ENCODE assay signal across 8 cellular contexts in the genomic region with DNA sequence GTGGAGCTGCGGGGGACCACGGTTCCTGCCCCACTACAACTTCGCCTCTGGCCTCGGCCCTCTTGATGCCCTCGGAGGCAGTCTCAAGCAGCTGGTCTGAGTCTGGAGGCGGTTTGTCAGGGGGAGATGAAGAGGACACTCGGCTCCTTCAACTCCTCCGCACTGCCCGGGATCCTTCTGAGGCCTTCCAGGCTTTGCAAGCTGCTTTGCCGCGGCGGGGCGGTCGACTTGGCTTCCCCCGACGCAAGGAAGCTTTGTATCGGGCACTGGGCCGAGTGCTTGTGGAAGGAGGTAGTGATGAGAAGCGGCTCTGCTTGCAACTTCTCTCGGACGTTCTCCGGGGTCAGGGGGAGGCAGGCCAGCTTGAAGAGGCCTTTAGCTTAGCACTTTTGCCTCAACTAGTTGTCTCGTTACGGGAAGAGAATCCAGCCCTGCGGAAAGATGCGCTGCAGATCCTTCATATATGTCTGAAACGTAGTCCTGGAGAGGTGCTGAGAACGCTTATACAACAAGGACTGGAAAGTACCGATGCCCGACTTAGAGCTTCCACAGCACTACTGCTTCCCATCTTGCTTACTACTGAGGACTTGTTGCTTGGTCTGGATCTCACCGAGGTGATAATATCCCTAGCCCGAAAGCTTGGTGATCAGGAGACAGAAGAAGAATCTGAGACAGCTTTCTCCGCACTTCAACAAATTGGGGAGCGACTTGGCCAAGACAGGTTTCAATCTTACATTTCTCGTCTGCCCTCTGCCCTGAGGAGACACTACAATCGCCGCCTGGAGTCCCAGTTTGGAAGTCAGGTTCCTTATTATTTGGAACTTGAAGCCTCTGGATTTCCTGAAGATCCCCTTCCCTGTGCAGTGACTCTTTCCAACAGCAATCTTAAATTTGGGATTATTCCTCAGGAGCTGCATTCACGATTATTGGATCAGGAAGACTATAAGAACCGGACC. TPM values are rescaled to one million over a fixed set of nuclear protein-coding genes. Genes with fewer than 3 reads are reported as not detected.
DNase-seq lines count a peak whose midpoint lies in the region; ATAC-seq, FAIRE-seq and TF ChIP-seq lines count a peak whose summit lies in the region.

No MANE protein-coding gene starts in this region.

- CTCF ChIA-PET in CD4-positive, alpha-beta memory T cell (lab: Charles Lee; ENCODE audit: partially characterized antibody), result interaction anchor here (0.9 to 3.3 kb wide), 4 partner anchors 10 to 291 kb away, joined by 3 to 13 read pairs (median 4); a partner anchor contains a TSS
- CTCF ChIA-PET in K562 (lab: Yijun Ruan, JAX; ENCODE audit: low intra/inter-chr PET ratio), result no interaction called here

- H4K20me1 ChIP-seq in K562 (replicated peaks; ENCODE audit: control insufficient read depth, insufficient read depth, low read length), result 0 out of 2 replicates have a peak, but pooled peaks cover 9% of the 10 kb centered on the region

- WGBS in K562 (ENCODE audit: insufficient coverage, low coverage, missing lambda C conversion rate), result under 1% methylated on average over 35 of the region's 39 CpGs
- 8 to 24% (median 10%) methylated on average over 27 to 39 of the region's 39 CpGs for WGBS in spleen, 5 donors

- POLR2A ChIA-PET in CD4-positive, alpha-beta memory T cell (lab: Charles Lee; ENCODE audit: partially characterized antibody), result interaction anchor here (0.6 to 4.9 kb wide), 16 partner anchors 12 to 290 kb away, joined by 3 to 77 read pairs (median 8); a partner anchor contains a TSS
- POLR2A ChIA-PET in K562 (lab: Yijun Ruan, JAX), result interaction anchor here (1.1 to 1.4 kb wide), 2 partner anchors 46 to 168 kb away, joined by 3 read pairs; no protein-coding TSS in a partner anchor

- peaks cover 18 to 22% of the 10 kb centered on the region in 2 donors for H3K36me3 Mint-ChIP-seq in CD4-positive, alpha-beta memory T cell
- H3K36me3 Mint-ChIP-seq in natural killer cell, result peaks cover 16% of the 10 kb centered on the region

- TF ChIP-seq EP300 in K562 (IDR thresholded peaks at IDR 0.05; ENCODE audit: low read length), result no peak

- H3K4me3 Mint-ChIP-seq in CD4-positive, alpha-beta memory T cell, result no peak overlapping the region
- no peak overlapping the region for H3K4me3 Mint-ChIP-seq in natural killer cell

- H3K27me3 Mint-ChIP-seq in CD4-positive, alpha-beta memory T cell, result no peaks in the 10 kb centered on the region
- H3K27me3 Mint-ChIP-seq in natural killer cell (ENCODE audit: low read depth in 2 of 2), result no peaks in the 10 kb centered on the region

- no peak for FAIRE-seq in K562 (lab: Jason Lieb, UNC)

- peak overlapping the region; percentile 78 for H2AFZ ChIP-seq in K562 (ENCODE audit: low read depth, low read length)

- peak overlapping the region; percentile 56 to 93 for H3K9ac ChIP-seq in K562 (ENCODE audit: insufficient read depth in 1 of 2, low read depth in 2 of 2, low read length in 2 of 2)

- TF ChIP-seq RAD21 in K562 (CRISPR knock-in tag; conservative IDR thresholded peaks at IDR 0.05 in 1 of 2, IDR thresholded peaks at IDR 0.05 in 1 of 2), result no peak

- H3K4me2 ChIP-seq in K562 (ENCODE audit: insufficient read depth, low read length), result peak overlapping the region; percentile 90

- peak overlapping the region; percentile 92 for H3K27ac ChIP-seq in CD4-positive, alpha-beta memory T cell (ENCODE audit: low read depth, low read length)
- H3K27ac ChIP-seq in K562 (ENCODE audit: extremely low read depth, low read depth, low read length) (peak overlapping the region; percentile 63), spleen (peak overlapping the region; percentile 80 to 96 (median 93))

- H3K27ac Mint-ChIP-seq in CD4-positive, alpha-beta memory T cell, result peak overlapping the region in 1 of 7 donors; percentile 83
- no peak overlapping the region for H3K27ac Mint-ChIP-seq in natural killer cell

- H3K9me3 Mint-ChIP-seq in CD4-positive, alpha-beta memory T cell, result peaks cover 0 to 30% (median 23%) of the 10 kb centered on the region in 8 donors
- H3K9me3 Mint-ChIP-seq in natural killer cell, result peaks cover 4 to 5% of the 10 kb centered on the region in 2 donors

- TSS peak; percentile 47 for BruUV-seq in K562 (replicated peaks; lab: Mats Ljungman, UMichigan)

- peak in 1 of 5 donors; percentile 10 for DNase-seq in CD4-positive, alpha-beta memory T cell
- DNase-seq in NAMALWA (ENCODE audit: low spot score) (peak; percentile 32), K562 (ENCODE audit: extremely low read depth in 1 of 4, low spot score in 3 of 4) (peak in 3 of 4 experiments; percentile 8 to 46 (median 11)), spleen (peak; percentile 92), natural killer cell (no peak)

- intact Hi-C loops in CD4-positive, alpha-beta memory T cell (cut with micrococcal nuclease), result loop anchor here (1.0 to 5.0 kb wide), 4 partner anchors 66 to 304 kb away; a partner anchor contains a TSS
- intact Hi-C loops in K562 (cut with micrococcal nuclease), result loop anchor here (2.0 to 5.0 kb wide), 3 partner anchors 51 to 289 kb away; a partner anchor contains a TSS
- intact Hi-C loops in spleen (cut with DNase I; ENCODE audit: low total_unique reads), result loop anchor here (5.0 kb wide), 1 partner anchor 66 kb away; a partner anchor contains a TSS
- intact Hi-C loops in natural killer cell (cut with micrococcal nuclease), result loop anchor here (1.0 kb wide), 2 partner anchors 123 to 171 kb away; a partner anchor contains a TSS

- no peaks in the 10 kb centered on the region for H3K27me3 ChIP-seq in CD4-positive, alpha-beta memory T cell (ENCODE audit: insufficient read depth, low read length)
- H3K27me3 ChIP-seq in K562 (ENCODE audit: control insufficient read depth in 2 of 2, insufficient read depth in 2 of 2, low read length in 2 of 2), result no peaks in the 10 kb centered on the region
- H3K27me3 ChIP-seq in spleen (replicated peaks in 1 of 7), result no peaks in the 10 kb centered on the region

- peak; percentile 1 for ATAC-seq in GM19324 (IDR thresholded peaks at IDR 0.05; ENCODE audit: low FRiP score, unreplicated experiment)
- peak; percentile 18 for ATAC-seq in K562
- no peak for ATAC-seq in GM18909 (IDR thresholded peaks at IDR 0.05; ENCODE audit: poor library complexity, unreplicated experiment)
- ATAC-seq in natural killer cell, result no peak

- H3K4me1 ChIP-seq in CD4-positive, alpha-beta memory T cell (ENCODE audit: insufficient read depth, low read length), result peaks cover 74% of the 10 kb centered on the region
- H3K4me1 ChIP-seq in K562 (replicated peaks in 1 of 2; ENCODE audit: control insufficient read depth in 2 of 2, insufficient read depth in 2 of 2, low read length in 2 of 2) (no peaks in the 10 kb centered on the region; a peak in 3 of 5 replicates), spleen (peaks cover 30 to 90% (median 82%) of the 10 kb centered on the region in 6 donors)

- no peaks in the 10 kb centered on the region for H3K36me3 ChIP-seq in CD4-positive, alpha-beta memory T cell (ENCODE audit: insufficient read depth, low read length)
- H3K36me3 ChIP-seq in K562 (ENCODE audit: control insufficient read depth, insufficient read depth, low read length) (no peaks in the 10 kb centered on the region), spleen (no peaks in the 10 kb centered on the region)

- H3K79me2 ChIP-seq in K562 (ENCODE audit: control insufficient read depth, insufficient read depth, low read length), result peaks cover 88% of the 10 kb centered on the region

- no peaks in the 10 kb centered on the region for H3K9me1 ChIP-seq in K562 (ENCODE audit: control insufficient read depth, insufficient read depth, low read length)

- peaks cover 44 to 54% (median 49%) of the 10 kb centered on the region in 4 donors for H3K4me1 Mint-ChIP-seq in CD4-positive, alpha-beta memory T cell
- peaks cover 46 to 48% of the 10 kb centered on the region in 2 donors for H3K4me1 Mint-ChIP-seq in natural killer cell

- in situ Hi-C loops in K562 (cut with MboI), result no loop called here

- no peaks in the 10 kb centered on the region for H3K9me3 ChIP-seq in CD4-positive, alpha-beta memory T cell (ENCODE audit: control insufficient read depth in 1 of 2, low read length in 2 of 2)
- H3K9me3 ChIP-seq in K562 (replicated peaks; ENCODE audit: control insufficient read depth, insufficient read depth, low read depth, low read length), result no peaks in the 10 kb centered on the region
- H3K9me3 ChIP-seq in iPS-18c (ENCODE audit: control insufficient read depth, insufficient read depth, low read length), result no peaks in the 10 kb centered on the region
- H3K9me3 ChIP-seq in spleen, result peaks cover 0 to 12% (median 4%) of the 10 kb centered on the region in 8 donors

- no peak for TF ChIP-seq CTCF in K562 (IDR thresholded peaks at IDR 0.05 in 2 of 3, conservative IDR thresholded peaks at IDR 0.05 in 1 of 3; ENCODE audit: insufficient read depth in 2 of 3, low read depth in 1 of 3, low read length in 3 of 3)
- TF ChIP-seq CTCF in spleen (IDR thresholded peaks at IDR 0.05 in 8 of 11, conservative IDR thresholded peaks at IDR 0.05 in 3 of 11), result no peak
- no peak for TF ChIP-seq CTCF in natural killer cell (IDR thresholded peaks at IDR 0.05)

- peak overlapping the region; percentile 88 to 93 for H3K4me3 ChIP-seq in CD4-positive, alpha-beta memory T cell (ENCODE audit: low read length in 2 of 2)
- H3K4me3 ChIP-seq in K562, result peak overlapping the region; percentile 53
- peak overlapping the region; percentile 72 for H3K4me3 ChIP-seq in iPS-18c (ENCODE audit: insufficient read depth, low read depth, low read length)
- peak overlapping the region; percentile 70 to 97 (median 90) for H3K4me3 ChIP-seq in spleen

- TF ChIP-seq POLR2A in K562 (conservative IDR thresholded peaks at IDR 0.05), result no peak
- TF ChIP-seq POLR2A in spleen (IDR thresholded peaks at IDR 0.05), result no peak

RNA-seq across cellular contexts. Expression of a gene that starts 0.9 kb away (rescaled TPM):
- total RNA-seq in CD4-positive, alpha-beta memory T cell, result 10 to 100 TPM; 11.3 to 11.5 TPM
- 1 to 10 TPM; 7.2 to 8.8 TPM for polyA plus RNA-seq in CD4-positive, alpha-beta memory T cell
- 21.7 and 28.2 TPM in 2 replicates for total RNA-seq in K562 (2011; cell fraction: chromatin; rRNA removed; ENCODE audit: low replicate concordance)
- 11.2 and 13.7 TPM in 2 replicates for total RNA-seq in K562 (2011; cell fraction: nucleolus; rRNA removed)
- 12.4 and 14.8 TPM in 2 replicates for total RNA-seq in K562 (2011; cell fraction: nucleoplasm; rRNA removed)
- total RNA-seq in K562 (2014; rRNA removed), result 2.3 and 2.4 TPM in 2 replicates
- total RNA-seq in K562 (2014; rRNA removed; fragmentation: Illumina TruSeq; extraction: Trizol), result 4.9 and 5.6 TPM in 2 replicates
- 6.4 and 7.0 TPM in 2 replicates for total RNA-seq in K562 (2015; rRNA removed; fragmentation: Illumina TruSeq; extraction: Trizol)
- total RNA-seq in K562 (2021), result 3.2 and 3.7 TPM in 2 replicates
- 5.6 and 5.8 TPM in 2 replicates for polyA plus RNA-seq in K562 (2011; rRNA removed)
- 1.3 and 1.4 TPM in 2 replicates for polyA plus RNA-seq in K562 (2011; cell fraction: cytosol; rRNA removed)
- 5.9 and 6.4 TPM in 2 replicates for polyA plus RNA-seq in K562 (2011; cell fraction: nucleus; rRNA removed)
- polyA plus RNA-seq in K562 (2012), result 1.9 and 2.1 TPM in 2 replicates
- 2.6 and 3.8 TPM in 2 replicates for polyA plus RNA-seq in K562 (2014; fragmentation: Illumina TruSeq; extraction: Trizol)
- 1 to 10 TPM; 1.3 to 1.6 TPM for polyA plus RNA-seq in K562 (2014; fragmentation: Nextera tagmentation; extraction: Ambion mirVana)
- polyA plus RNA-seq in K562 (2014; rRNA removed), result 1.7 and 3.4 TPM in 2 replicates
- polyA minus RNA-seq in K562 (2011; rRNA and poly(A)+ RNA removed), result 18.4 and 19.0 TPM in 2 replicates
- polyA minus RNA-seq in K562 (2011; cell fraction: cytosol; rRNA and poly(A)+ RNA removed), result 2.9 and 3.5 TPM in 2 replicates
- 14.7 and 24.9 TPM in 2 replicates for polyA minus RNA-seq in K562 (2011; cell fraction: nucleus; rRNA and poly(A)+ RNA removed)
- total RNA-seq in spleen, result 10 to 100 TPM; 11.1 to 37.3 (median 20.1) TPM
- polyA plus RNA-seq in spleen, result 1 to 10 TPM; 3.1 to 4.1 (median 3.6) TPM
- total RNA-seq in natural killer cell, result 10 to 100 TPM; 17.4 to 21.4 (median 19.6) TPM

RNA-seq across cellular contexts. Expression of a gene that starts 1.1 kb away (rescaled TPM):
- 10 to 100 TPM; 38.4 to 40.6 TPM for total RNA-seq in CD4-positive, alpha-beta memory T cell
- 10 to 100 TPM; 44.5 to 69.9 TPM for polyA plus RNA-seq in CD4-positive, alpha-beta memory T cell
- 9.2 and 15.4 TPM in 2 replicates for total RNA-seq in K562 (2011; cell fraction: chromatin; rRNA removed; ENCODE audit: low replicate concordance)
- total RNA-seq in K562 (2011; cell fraction: nucleolus; rRNA removed), result 7.7 and 10.5 TPM in 2 replicates
- 14.3 and 21.8 TPM in 2 replicates for total RNA-seq in K562 (2011; cell fraction: nucleoplasm; rRNA removed)
- 1.3 and 1.8 TPM in 2 replicates for total RNA-seq in K562 (2014; rRNA removed)
- 5.5 and 7.3 TPM in 2 replicates for total RNA-seq in K562 (2014; rRNA removed; fragmentation: Illumina TruSeq; extraction: Trizol)
- total RNA-seq in K562 (2015; rRNA removed; fragmentation: Illumina TruSeq; extraction: Trizol), result 4.1 and 4.7 TPM in 2 replicates
- total RNA-seq in K562 (2021), result 4.1 and 5.0 TPM in 2 replicates
- polyA plus RNA-seq in K562 (2011; rRNA removed), result 3.8 and 4.3 TPM in 2 replicates
- 1.6 and 3.1 TPM in 2 replicates for polyA plus RNA-seq in K562 (2011; cell fraction: cytosol; rRNA removed)
- 2.9 and 3.1 TPM in 2 replicates for polyA plus RNA-seq in K562 (2011; cell fraction: nucleus; rRNA removed)
- 1.8 and 2.4 TPM in 2 replicates for polyA plus RNA-seq in K562 (2012)
- polyA plus RNA-seq in K562 (2014; fragmentation: Illumina TruSeq; extraction: Trizol), result 2.9 and 4.4 TPM in 2 replicates
- polyA plus RNA-seq in K562 (2014; fragmentation: Nextera tagmentation; extraction: Ambion mirVana), result 1 to 10 TPM; 4.8 to 7.5 TPM
- polyA plus RNA-seq in K562 (2014; rRNA removed), result 1.1 TPM in 2 replicates
- 18.5 and 21.0 TPM in 2 replicates for polyA minus RNA-seq in K562 (2011; rRNA and poly(A)+ RNA removed)
- 2.0 and 2.7 TPM in 2 replicates for polyA minus RNA-seq in K562 (2011; cell fraction: cytosol; rRNA and poly(A)+ RNA removed)
- polyA minus RNA-seq in K562 (2011; cell fraction: nucleus; rRNA and poly(A)+ RNA removed), result 14.7 and 19.0 TPM in 2 replicates
- 10 to 100 TPM; 10.9 to 21.5 (median 18.3) TPM for total RNA-seq in spleen
- 1 to 10 TPM; 2.1 to 2.9 (median 2.9) TPM for polyA plus RNA-seq in spleen
- total RNA-seq in natural killer cell, result 10 to 100 TPM; 47.6 to 59.7 (median 56.0) TPM

Comparison
In these comparisons a context has a peak if more than half of its experiments do, and no peak if none do; other contexts are left out.
1. ATAC-seq: peak in GM19324 (single experiment) and K562 (single experiment); none in GM18909 (single experiment) and natural killer cell (0 of 3).
2. Peak in every context shown above with its lines, with median percentiles within 50 percentile points of each other: H3K27ac ChIP-seq and H3K4me3 ChIP-seq.